8 cellular contexts compared by ENCODE assay signal in genomic region chr2:25276569-25277465, GRCh38.
A peak's percentile ranks its signal among the peaks of the same experiment; 100 is the strongest.
DNase-seq lines count a peak whose midpoint lies in the region; ATAC-seq and TF ChIP-seq lines count a peak whose summit lies in the region.

No MANE protein-coding gene starts in this region.

- WGBS in right lobe of liver (ENCODE audit: insufficient coverage, low coverage, low lambda C conversion rate, missing lambda C conversion rate), result 33% methylated on average over 8 of the region's 60 CpGs

- no peaks in the 10 kb centered on the region for H3K27me3 ChIP-seq in right lobe of liver

- H3K9me3 ChIP-seq in right lobe of liver, result no peaks in the 10 kb centered on the region

- peak overlapping the region; percentile 56 to 77 (median 66) for H3K27ac ChIP-seq in right lobe of liver

- intact Hi-C loops in right lobe of liver (cut with DNase I), result no loop called here

- DNase-seq in AG08395 (ENCODE audit: low spot score) (peak; percentile 33), choroid plexus epithelial cell (ENCODE audit: low read depth) (peak; percentile 13), right lobe of liver (peak in 2 of 3 donors; percentile 67 to 79), RPMI8226 (no peak)
- DNase-seq in activated CD4-positive, alpha-beta T cell treated with anti-CD3 and anti-CD28 coated beads for 4 hours, result peak; percentile 72 to 78
- DNase-seq in stimulated activated CD4-positive, alpha-beta T cell treated with anti-CD3 and anti-CD28 coated beads, TNF-alpha, amount 100 ng/mL, for 4 hours (ENCODE audit: low read depth in 3 of 3), result peak; percentile 55 to 66 (median 60)

- ATAC-seq in GM21825 (IDR thresholded peaks at IDR 0.05; ENCODE audit: unreplicated experiment) (peak; percentile 37), right lobe of liver (peak; percentile 37 to 59 (median 44)), GM18867 (IDR thresholded peaks at IDR 0.05; ENCODE audit: unreplicated experiment) (no peak)

- no peaks in the 10 kb centered on the region for H3K36me3 ChIP-seq in right lobe of liver

- peak; percentile 54 for TF ChIP-seq CTCF in choroid plexus epithelial cell (conservative IDR thresholded peaks at IDR 0.05; ENCODE audit: low read depth, low read length)
- peak; percentile 39 to 58 (median 46) for TF ChIP-seq CTCF in right lobe of liver (IDR thresholded peaks at IDR 0.05)

- H3K4me1 ChIP-seq in right lobe of liver, result peaks cover 0 to 2% (median 0%) of the 10 kb centered on the region in 4 donors

- no peak for TF ChIP-seq POLR2A in right lobe of liver (IDR thresholded peaks at IDR 0.05)

- H3K4me3 ChIP-seq in choroid plexus epithelial cell (ENCODE audit: low read depth, low read length) (no peak overlapping the region), right lobe of liver (peak overlapping the region in 2 of 3 donors; percentile 7 to 11)
